ENCODE assay signal across 23 cellular contexts in the genomic region with DNA sequence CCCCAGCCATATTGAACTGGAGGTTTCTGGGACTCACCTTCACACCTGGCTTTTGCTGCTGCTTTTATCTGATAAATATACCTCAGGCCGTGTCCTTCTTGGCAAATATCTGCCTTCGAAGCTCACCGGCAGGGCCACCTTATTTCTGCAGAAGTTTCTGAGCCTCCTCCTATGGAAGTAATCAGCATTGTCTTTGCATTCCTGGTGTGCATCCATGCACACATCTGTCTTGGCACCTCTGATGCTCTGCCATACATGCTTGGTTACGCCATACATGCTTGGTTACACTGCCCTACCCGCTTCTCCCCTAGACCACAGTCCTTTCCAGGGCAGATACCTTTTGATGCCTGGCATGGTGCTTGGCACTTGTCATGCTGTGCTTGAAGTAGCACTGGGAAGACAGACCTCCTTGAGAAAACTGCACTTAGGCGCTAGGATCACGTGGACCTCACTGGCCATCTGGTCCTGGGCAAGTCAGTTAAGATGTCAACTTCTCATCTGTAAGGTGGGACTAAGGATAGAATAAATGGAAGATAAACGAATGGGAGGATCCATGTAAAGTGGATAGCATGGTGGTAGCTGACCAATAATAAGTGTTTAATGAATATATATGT.
"Had no signal": no experiment of that assay in that cellular context is flagged by ENCODE, and none has a peak within 500 bp of the region (broad histone marks: within the 10 kb centered on the region; RNA-seq: fewer than 3 reads in every experiment).

No MANE protein-coding gene starts in this region.

- H3K9ac ChIP-seq: KMS-11 had no signal

- ATAC-seq: activated naive CD8-positive, alpha-beta T cell treated with anti-CD3 and anti-CD28 coated beads, Interleukin-2, amount 50 U/mL, for 24 hours; T-cell had no signal

- H3K4me1 Mint-ChIP-seq: activated B cell treated with CpG ODN at 0.5 μM for 24 hours; activated naive CD8-positive, alpha-beta T cell treated with anti-CD3 and anti-CD28 coated beads, Interleukin-2, amount 50 U/mL, for 24 hours; central memory CD8-positive, alpha-beta T cell had no signal

- H3K27ac ChIP-seq: ascending aorta, KMS-11 had no signal

- H3K4me3 ChIP-seq: ascending aorta had no signal

- H3K4me1 ChIP-seq: ascending aorta had no signal

- H3K27ac Mint-ChIP-seq: activated B cell treated with CpG ODN at 0.5 μM for 24 hours; activated CD4-positive, alpha-beta memory T cell treated with anti-CD3 and anti-CD28 coated beads, Interleukin-2, amount 10 ng/mL, durations not matched to agents 7 days and 5 days; activated naive CD8-positive, alpha-beta T cell treated with anti-CD3 and anti-CD28 coated beads, Interleukin-2, amount 50 U/mL, for 24 hours; brain; T-cell had no signal

- H3K4me2 ChIP-seq: KMS-11 had no signal

- H3K9me3 ChIP-seq: ascending aorta had no signal

- H3K27me3 ChIP-seq: ascending aorta had no signal

- H3K27me3 Mint-ChIP-seq: activated B cell treated with CpG ODN at 0.5 μM for 24 hours; activated CD4-positive, alpha-beta memory T cell treated with anti-CD3 and anti-CD28 coated beads, Interleukin-2, amount 10 ng/mL, durations not matched to agents 7 days and 5 days; activated naive CD8-positive, alpha-beta T cell treated with anti-CD3 and anti-CD28 coated beads, Interleukin-2, amount 50 U/mL, for 24 hours; brain; central memory CD8-positive, alpha-beta T cell; T-cell had no signal

- DNase-seq: activated B cell treated with CpG ODN at 0.5 μM for 24 hours; activated CD4-positive, alpha-beta memory T cell treated with anti-CD3 and anti-CD28 coated beads, Interleukin-2, amount 10 ng/mL, durations not matched to agents 7 days and 5 days; activated CD4-positive, alpha-beta T cell treated with anti-CD3 and anti-CD28 coated beads for 1 hour; activated CD4-positive, alpha-beta T cell treated with anti-CD3 and anti-CD28 coated beads, Interleukin-2, amount 50 U/mL, for 1 hour; activated naive CD4-positive, alpha-beta T cell treated with anti-CD3 and anti-CD28 coated beads, Interleukin-2, amount 50 U/mL, for 16 hours; activated naive CD8-positive, alpha-beta T cell treated with anti-CD3 and anti-CD28 coated beads, Interleukin-2, amount 50 U/mL, for 24 hours; amniotic stem cell; NCI-H1092; NCI-H1417 treated with DMSO at 0.1 percent for 48 hours; NCI-H1694; NCI-H2029; NCI-H345; NCI-H510A; NCI-H526 treated with DMSO at 0.1 percent for 48 hours; NCI-H82; SIG-M5; T-cell; T-helper 2 cell; T1000 had no signal

- H3K4me3 Mint-ChIP-seq: activated B cell treated with CpG ODN at 0.5 μM for 24 hours; activated CD4-positive, alpha-beta memory T cell treated with anti-CD3 and anti-CD28 coated beads, Interleukin-2, amount 10 ng/mL, durations not matched to agents 7 days and 5 days; activated naive CD8-positive, alpha-beta T cell treated with anti-CD3 and anti-CD28 coated beads, Interleukin-2, amount 50 U/mL, for 24 hours; brain; central memory CD8-positive, alpha-beta T cell; T-cell had no signal

- H3K9me3 Mint-ChIP-seq: activated B cell treated with CpG ODN at 0.5 μM for 24 hours; activated CD4-positive, alpha-beta memory T cell treated with anti-CD3 and anti-CD28 coated beads, Interleukin-2, amount 10 ng/mL, durations not matched to agents 7 days and 5 days; activated naive CD8-positive, alpha-beta T cell treated with anti-CD3 and anti-CD28 coated beads, Interleukin-2, amount 50 U/mL, for 24 hours; central memory CD8-positive, alpha-beta T cell; T-cell had no signal
